ENCODE assay signal across 25 cellular contexts in the genomic region with DNA sequence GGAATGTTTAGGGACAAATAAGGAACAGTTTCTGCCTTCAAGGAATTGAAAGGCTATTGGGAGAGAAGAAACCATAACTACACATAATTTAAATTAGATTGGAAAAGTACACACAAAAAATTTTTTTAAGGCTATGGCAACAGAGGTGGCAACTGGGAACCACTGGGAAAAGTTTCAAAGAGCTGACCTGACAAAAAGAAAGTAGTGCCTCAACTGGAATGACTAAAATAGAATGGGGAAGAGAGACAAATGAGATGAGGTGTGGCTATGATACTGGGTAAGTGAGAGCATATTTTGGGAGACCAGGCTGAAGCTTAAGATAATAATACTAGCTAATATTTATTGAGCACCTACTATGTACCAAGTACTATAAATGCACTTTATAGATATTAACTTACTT. TPM values are rescaled to one million over a fixed set of nuclear protein-coding genes. Genes with fewer than 3 reads are reported as not detected.
DNase-seq lines count a peak whose midpoint lies in the region; ATAC-seq, FAIRE-seq and TF ChIP-seq lines count a peak whose summit lies in the region.
"Had no signal": no experiment of that assay in that cellular context is flagged by ENCODE, and none has a peak within 500 bp of the region (broad histone marks: within the 10 kb centered on the region; RNA-seq: fewer than 3 reads in every experiment).

No MANE protein-coding gene starts in this region.

- H4K20me1 ChIP-seq in K562 (replicated peaks; ENCODE audit: control insufficient read depth, insufficient read depth, low read length) = no peaks in the 10 kb centered on the region

- intact Hi-C loops in K562 (cut with micrococcal nuclease) (no loop called here), spleen (cut with DNase I; ENCODE audit: low total_unique reads) (no loop called here)

- H3K27me3 ChIP-seq in K562 (ENCODE audit: control insufficient read depth in 2 of 2, insufficient read depth in 2 of 2, low read length in 2 of 2) = no peaks in the 10 kb centered on the region
- no peaks in the 10 kb centered on the region for H3K27me3 ChIP-seq in spleen (replicated peaks in 1 of 7)
- H3K27me3 ChIP-seq: Peyer's patch had no signal

- H3K9ac ChIP-seq in K562 (ENCODE audit: insufficient read depth in 1 of 2, low read depth in 2 of 2, low read length in 2 of 2) = no peak overlapping the region

- POLR2A ChIA-PET in K562 (lab: Yijun Ruan, JAX) = interaction anchor here (0.5 to 0.6 kb wide), 2 partner anchors 13 to 344 kb away, joined by 3 read pairs; no protein-coding TSS in a partner anchor

- no peak overlapping the region for H3K4me2 ChIP-seq in K562 (ENCODE audit: insufficient read depth, low read length)

- CTCF ChIA-PET in K562 (lab: Yijun Ruan, JAX; ENCODE audit: low intra/inter-chr PET ratio) = no interaction called here

- FAIRE-seq in K562 (lab: Jason Lieb, UNC) = no peak
- FAIRE-seq: GM12892, GM18507 had no signal

- no peak overlapping the region for H3K4me3 ChIP-seq in K562
- no peak overlapping the region for H3K4me3 ChIP-seq in spleen
- H3K4me3 ChIP-seq: Peyer's patch, SK-N-MC had no signal

- H3K9me3 ChIP-seq in K562 (replicated peaks; ENCODE audit: control insufficient read depth, insufficient read depth, low read depth, low read length) (no peaks in the 10 kb centered on the region; the same call in 1 of the 2 replicates), spleen (no peaks in the 10 kb centered on the region)

- ATAC-seq in K562 = no peak
- no peak for ATAC-seq in HG03439 (IDR thresholded peaks at IDR 0.05; ENCODE audit: unreplicated experiment)
- ATAC-seq: HCT116, Right ventricle myocardium inferior had no signal

- DNase-seq in NOMO-1 treated with DMSO at 0.1 percent for 48 hours (lab: John Stamatoyannopoulos, UW; ENCODE audit: unreplicated experiment) (peak; percentile 16), NOMO-1 treated with dmso at 0.1 percent for 144 hours (lab: John Stamatoyannopoulos, UW; ENCODE audit: unreplicated experiment) (no peak), MV-4-11 (lab: John Stamatoyannopoulos, UW) (peak; percentile 1), K562 (ENCODE audit: extremely low read depth in 1 of 4, low spot score in 3 of 4) (no peak), spleen (no peak), DMS114 treated with DMSO at 0.1 percent for 48 hours (lab: John Stamatoyannopoulos, UW; ENCODE audit: unreplicated experiment) (no peak), cerebellum (ENCODE audit: low spot score) (no peak)
- DNase-seq: Calu3; CD4-positive, alpha-beta memory T cell; GOT3; KBM-7; NCI-H1048; NCI-H1436; NCI-H1930; NCI-H345; NCI-H524 treated with DMSO at 0.1 percent for 48 hours; Peyer's patch had no signal

- H3K4me1 ChIP-seq in K562 (replicated peaks in 1 of 2; ENCODE audit: control insufficient read depth in 2 of 2, insufficient read depth in 2 of 2, low read length in 2 of 2) (peaks cover 13 to 15% of the 10 kb centered on the region in 2 experiments; a peak in 3 of 5 replicates), spleen (peaks cover 0 to 57% (median 16%) of the 10 kb centered on the region in 6 donors)

- no peak for TF ChIP-seq EP300 in K562 (IDR thresholded peaks at IDR 0.05; ENCODE audit: low read length)

- TF ChIP-seq CTCF in K562 (IDR thresholded peaks at IDR 0.05 in 2 of 3, conservative IDR thresholded peaks at IDR 0.05 in 1 of 3; ENCODE audit: insufficient read depth in 2 of 3, low read depth in 1 of 3, low read length in 3 of 3) = no peak
- TF ChIP-seq CTCF in spleen (IDR thresholded peaks at IDR 0.05 in 8 of 11, conservative IDR thresholded peaks at IDR 0.05 in 3 of 11) = no peak

- TF ChIP-seq RAD21 in K562 (CRISPR knock-in tag; conservative IDR thresholded peaks at IDR 0.05 in 1 of 2, IDR thresholded peaks at IDR 0.05 in 1 of 2) = no peak

- no TSS peak for BruUV-seq in K562 (replicated peaks; lab: Mats Ljungman, UMichigan)

- H3K27ac ChIP-seq in K562 (ENCODE audit: extremely low read depth, low read depth, low read length) (no peak overlapping the region), spleen (peak overlapping the region in 5 of 8 donors; percentile 25 to 94 (median 36))
- H3K27ac ChIP-seq: 22Rv1, Peyer's patch, SK-N-MC had no signal

- H3K36me3 ChIP-seq in K562 (ENCODE audit: control insufficient read depth, insufficient read depth, low read length) (peaks cover 5% of the 10 kb centered on the region; the same call in 1 of the 3 replicates), spleen (no peaks in the 10 kb centered on the region)
- H3K36me3 ChIP-seq: Peyer's patch had no signal

- no peak overlapping the region for H2AFZ ChIP-seq in K562 (ENCODE audit: low read depth, low read length)

- H3K9me1 ChIP-seq in K562 (ENCODE audit: control insufficient read depth, insufficient read depth, low read length) = no peaks in the 10 kb centered on the region

- peaks cover 13% of the 10 kb centered on the region for H3K79me2 ChIP-seq in K562 (ENCODE audit: control insufficient read depth, insufficient read depth, low read length)

- TF ChIP-seq POLR2A in K562 (conservative IDR thresholded peaks at IDR 0.05) (no peak), spleen (IDR thresholded peaks at IDR 0.05) (no peak)

- in situ Hi-C loops in K562 (cut with MboI) = no loop called here

RNA-seq across cellular contexts. Expression of gene AKIP1, which starts 2.9 kb away (rescaled TPM):
- total RNA-seq in K562 (2011; cell fraction: chromatin; rRNA removed; ENCODE audit: low replicate concordance) = 12.2 and 13.4 TPM in 2 replicates
- 11.8 and 12.7 TPM in 2 replicates for total RNA-seq in K562 (2011; cell fraction: nucleolus; rRNA removed)
- total RNA-seq in K562 (2011; cell fraction: nucleoplasm; rRNA removed) = 13.1 and 21.8 TPM in 2 replicates
- total RNA-seq in K562 (2014; rRNA removed) (36.2 and 48.7 TPM in 2 replicates), K562 (2014; rRNA removed; fragmentation: Illumina TruSeq; extraction: Trizol) (25.5 and 28.6 TPM in 2 replicates), K562 (2015; rRNA removed; fragmentation: Illumina TruSeq; extraction: Trizol) (37.1 and 40.2 TPM in 2 replicates), K562 (2021) (40.0 and 41.6 TPM in 2 replicates), spleen (10 to 100 TPM; 17.7 to 33.6 (median 26.6) TPM), cerebellum (18.6 TPM)
- polyA plus RNA-seq in K562 (2011; rRNA removed) (47.2 and 49.2 TPM in 2 replicates), K562 (2014; fragmentation: Illumina TruSeq; extraction: Trizol) (34.2 and 40.1 TPM in 2 replicates), K562 (2014; fragmentation: Nextera tagmentation; extraction: Ambion mirVana) (10 to 100 TPM in 1 of 2 experiments, 1 to 10 TPM in 1; 9.0 to 15.1 TPM), K562 (2014; rRNA removed) (52.6 and 60.1 TPM in 2 replicates), spleen (10 to 100 TPM in 2 of 3 donors, 1 to 10 TPM in 1; 9.8 to 25.3 (median 17.0) TPM)
- 39.7 and 50.8 TPM in 2 replicates for polyA plus RNA-seq in K562 (2011; cell fraction: cytosol; rRNA removed)
- polyA plus RNA-seq in K562 (2011; cell fraction: nucleus; rRNA removed) = 16.5 and 17.7 TPM in 2 replicates
- polyA plus RNA-seq in K562 (2012) = 44.7 and 45.1 TPM in 2 replicates
- polyA minus RNA-seq in K562 (2011; rRNA and poly(A)+ RNA removed) = 18.7 and 20.9 TPM in 2 replicates
- polyA minus RNA-seq in K562 (2011; cell fraction: cytosol; rRNA and poly(A)+ RNA removed) = 17.8 and 18.9 TPM in 2 replicates
- 5.8 and 7.1 TPM in 2 replicates for polyA minus RNA-seq in K562 (2011; cell fraction: nucleus; rRNA and poly(A)+ RNA removed)

RNA-seq across cellular contexts. Expression of gene C11orf16, which starts 24.6 kb away (rescaled TPM):
- not detected in 2 replicates for total RNA-seq in K562 (2011; cell fraction: chromatin; rRNA removed; ENCODE audit: low replicate concordance)
- 0.33 TPM in 1 of 2 replicates, not detected in the other for total RNA-seq in K562 (2011; cell fraction: nucleolus; rRNA removed)
- not detected in 2 replicates for total RNA-seq in K562 (2011; cell fraction: nucleoplasm; rRNA removed)
- total RNA-seq in K562 (2014; rRNA removed) = not detected in 2 replicates
- total RNA-seq in K562 (2014; rRNA removed; fragmentation: Illumina TruSeq; extraction: Trizol) = not detected in 2 replicates
- not detected in 2 replicates for total RNA-seq in K562 (2015; rRNA removed; fragmentation: Illumina TruSeq; extraction: Trizol)
- total RNA-seq in K562 (2021) = not detected in 2 replicates
- polyA plus RNA-seq in K562 (2011; rRNA removed) = not detected in 2 replicates
- not detected in 2 replicates for polyA plus RNA-seq in K562 (2011; cell fraction: cytosol; rRNA removed)
- 0.26 TPM in 1 of 2 replicates, not detected in the other for polyA plus RNA-seq in K562 (2011; cell fraction: nucleus; rRNA removed)
- polyA plus RNA-seq in K562 (2012) = 0.07 TPM in 1 of 2 replicates, not detected in the other
- not detected in 2 replicates for polyA plus RNA-seq in K562 (2014; fragmentation: Illumina TruSeq; extraction: Trizol)
- not detected for polyA plus RNA-seq in K562 (2014; fragmentation: Nextera tagmentation; extraction: Ambion mirVana)
- 0.05 TPM in 1 of 2 replicates, not detected in the other for polyA plus RNA-seq in K562 (2014; rRNA removed)
- polyA minus RNA-seq in K562 (2011; rRNA and poly(A)+ RNA removed) = not detected in 2 replicates
- not detected in 2 replicates for polyA minus RNA-seq in K562 (2011; cell fraction: cytosol; rRNA and poly(A)+ RNA removed)
- not detected in 2 replicates for polyA minus RNA-seq in K562 (2011; cell fraction: nucleus; rRNA and poly(A)+ RNA removed)
- total RNA-seq in spleen = not detected
- polyA plus RNA-seq in spleen = not detected
- total RNA-seq in cerebellum = not detected
- total RNA-seq: Calu3; CD4-positive, alpha-beta memory T cell; Peyer's patch; Right ventricle myocardium inferior had no signal
- polyA plus RNA-seq: BJ had no signal

RNA-seq across cellular contexts. Expression of gene ASCL3, which starts 34.7 kb away (rescaled TPM):
- total RNA-seq in K562 (2011; cell fraction: chromatin; rRNA removed; ENCODE audit: low replicate concordance) = not detected in 2 replicates
- not detected in 2 replicates for total RNA-seq in K562 (2011; cell fraction: nucleolus; rRNA removed)
- total RNA-seq in K562 (2011; cell fraction: nucleoplasm; rRNA removed) = not detected in 2 replicates
- not detected in 2 replicates for total RNA-seq in K562 (2014; rRNA removed)
- not detected in 2 replicates for total RNA-seq in K562 (2014; rRNA removed; fragmentation: Illumina TruSeq; extraction: Trizol)
- not detected in 2 replicates for total RNA-seq in K562 (2015; rRNA removed; fragmentation: Illumina TruSeq; extraction: Trizol)
- not detected in 2 replicates for total RNA-seq in K562 (2021)
- not detected in 2 replicates for polyA plus RNA-seq in K562 (2011; rRNA removed)
- polyA plus RNA-seq in K562 (2011; cell fraction: cytosol; rRNA removed) = not detected in 2 replicates
- polyA plus RNA-seq in K562 (2011; cell fraction: nucleus; rRNA removed) = not detected in 2 replicates
- not detected in 2 replicates for polyA plus RNA-seq in K562 (2012)
- polyA plus RNA-seq in K562 (2014; fragmentation: Illumina TruSeq; extraction: Trizol) = not detected in 2 replicates
- polyA plus RNA-seq in K562 (2014; fragmentation: Nextera tagmentation; extraction: Ambion mirVana) = not detected
- polyA plus RNA-seq in K562 (2014; rRNA removed) = not detected in 2 replicates
- polyA minus RNA-seq in K562 (2011; rRNA and poly(A)+ RNA removed) = not detected in 2 replicates
- polyA minus RNA-seq in K562 (2011; cell fraction: cytosol; rRNA and poly(A)+ RNA removed) = not detected in 2 replicates
- not detected in 2 replicates for polyA minus RNA-seq in K562 (2011; cell fraction: nucleus; rRNA and poly(A)+ RNA removed)
- not detected for total RNA-seq in spleen
- polyA plus RNA-seq in spleen = not detected
- total RNA-seq in cerebellum = not detected
- total RNA-seq: Calu3; CD4-positive, alpha-beta memory T cell; Peyer's patch; Right ventricle myocardium inferior had no signal
- polyA plus RNA-seq: BJ; CD4-positive, alpha-beta memory T cell had no signal

RNA-seq across cellular contexts. Expression of gene TMEM9B, which starts 56.1 kb away (rescaled TPM):
- 13.2 and 21.8 TPM in 2 replicates for total RNA-seq in K562 (2011; cell fraction: chromatin; rRNA removed; ENCODE audit: low replicate concordance)
- 13.7 and 14.1 TPM in 2 replicates for total RNA-seq in K562 (2011; cell fraction: nucleolus; rRNA removed)
- 20.6 and 29.5 TPM in 2 replicates for total RNA-seq in K562 (2011; cell fraction: nucleoplasm; rRNA removed)
- 9.8 and 14.7 TPM in 2 replicates for total RNA-seq in K562 (2014; rRNA removed)
- total RNA-seq in K562 (2014; rRNA removed; fragmentation: Illumina TruSeq; extraction: Trizol) = 17.8 and 19.9 TPM in 2 replicates
- total RNA-seq in K562 (2015; rRNA removed; fragmentation: Illumina TruSeq; extraction: Trizol) = 15.8 and 19.4 TPM in 2 replicates
- total RNA-seq in K562 (2021) = 14.0 TPM in 2 replicates
- polyA plus RNA-seq in K562 (2011; rRNA removed) = 12.8 and 20.0 TPM in 2 replicates
- 7.1 and 10.5 TPM in 2 replicates for polyA plus RNA-seq in K562 (2011; cell fraction: cytosol; rRNA removed)
- 5.1 and 5.3 TPM in 2 replicates for polyA plus RNA-seq in K562 (2011; cell fraction: nucleus; rRNA removed)
- 15.9 and 22.1 TPM in 2 replicates for polyA plus RNA-seq in K562 (2012)
- polyA plus RNA-seq in K562 (2014; fragmentation: Illumina TruSeq; extraction: Trizol) = 12.5 and 16.0 TPM in 2 replicates
- 1 to 10 TPM; 7.7 to 9.6 TPM for polyA plus RNA-seq in K562 (2014; fragmentation: Nextera tagmentation; extraction: Ambion mirVana)
- 11.9 and 16.6 TPM in 2 replicates for polyA plus RNA-seq in K562 (2014; rRNA removed)
- 12.4 and 14.1 TPM in 2 replicates for polyA minus RNA-seq in K562 (2011; rRNA and poly(A)+ RNA removed)
- polyA minus RNA-seq in K562 (2011; cell fraction: cytosol; rRNA and poly(A)+ RNA removed) = 3.0 and 4.0 TPM in 2 replicates
- 5.8 and 6.3 TPM in 2 replicates for polyA minus RNA-seq in K562 (2011; cell fraction: nucleus; rRNA and poly(A)+ RNA removed)
- 10 to 100 TPM; 31.5 to 56.5 (median 46.0) TPM for total RNA-seq in spleen
- 10 to 100 TPM; 30.2 to 39.5 (median 34.2) TPM for polyA plus RNA-seq in spleen
- total RNA-seq in cerebellum = 33.6 TPM

Comparison
In these comparisons a context has a peak if more than half of its experiments do, and no peak if none do; other contexts are left out.
1. DNase-seq: peak in NOMO-1 treated with DMSO at 0.1 percent for 48 hours (single experiment) and MV-4-11 (single experiment); none in NOMO-1 treated with dmso at 0.1 percent for 144 hours (single experiment), K562 (0 of 4), spleen (single experiment), DMS114 treated with DMSO at 0.1 percent for 48 hours (single experiment) and cerebellum (single experiment).